1 cellular context compared by ENCODE assay signal in the genomic region with DNA sequence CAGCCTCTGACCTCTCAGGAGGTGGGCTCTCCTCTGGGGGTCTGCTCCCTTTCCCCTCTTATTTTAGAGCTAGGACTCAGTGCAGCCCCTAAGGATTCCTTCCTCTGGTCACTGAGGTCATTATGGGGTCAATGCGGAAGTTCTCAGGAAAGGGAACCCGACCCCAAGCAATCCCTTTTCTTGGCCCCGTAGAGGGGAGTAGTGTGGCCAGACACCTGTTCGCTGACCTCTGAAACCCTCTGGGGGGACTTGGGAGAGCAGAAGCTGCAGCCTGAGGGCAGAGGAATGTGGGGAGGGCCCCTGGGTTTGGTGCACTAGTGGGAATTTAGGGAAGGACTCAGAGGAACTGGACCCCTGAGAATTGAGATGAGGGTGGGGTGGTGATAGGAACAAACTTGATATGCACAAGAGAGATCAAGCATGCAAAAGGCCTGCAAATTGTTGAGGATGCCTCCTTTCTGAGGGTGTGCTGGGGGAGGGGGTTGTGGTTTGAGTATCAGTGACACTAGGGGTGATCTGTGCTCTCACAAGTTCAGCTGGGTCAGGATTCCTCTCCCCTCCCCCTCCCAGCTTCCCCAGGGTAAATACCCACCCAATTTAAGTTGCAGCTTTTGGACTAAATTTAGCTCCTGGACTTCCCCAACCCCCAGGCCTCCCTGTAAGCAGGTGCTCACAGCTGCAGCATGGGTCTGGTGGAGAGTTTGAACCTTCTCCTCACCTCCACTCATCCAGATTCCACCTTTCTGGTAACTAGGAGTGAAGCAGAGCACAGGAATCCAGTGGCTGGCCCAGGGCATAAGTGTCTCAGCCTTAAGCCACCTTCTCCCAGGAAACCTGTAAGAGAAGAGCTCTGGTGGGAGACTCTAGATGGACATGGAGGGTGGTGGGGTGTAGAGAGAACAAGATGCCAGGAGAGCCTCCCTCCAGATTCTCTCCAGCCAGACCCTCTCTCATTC.
TF ChIP-seq lines count a peak whose summit lies in the region.

No MANE protein-coding gene starts in this region.

TF ChIP-seq in HEK293, 187 proteins besides CTCF, POLR2A, EP300 and RAD21:
- TF ChIP-seq, protein P1, sequence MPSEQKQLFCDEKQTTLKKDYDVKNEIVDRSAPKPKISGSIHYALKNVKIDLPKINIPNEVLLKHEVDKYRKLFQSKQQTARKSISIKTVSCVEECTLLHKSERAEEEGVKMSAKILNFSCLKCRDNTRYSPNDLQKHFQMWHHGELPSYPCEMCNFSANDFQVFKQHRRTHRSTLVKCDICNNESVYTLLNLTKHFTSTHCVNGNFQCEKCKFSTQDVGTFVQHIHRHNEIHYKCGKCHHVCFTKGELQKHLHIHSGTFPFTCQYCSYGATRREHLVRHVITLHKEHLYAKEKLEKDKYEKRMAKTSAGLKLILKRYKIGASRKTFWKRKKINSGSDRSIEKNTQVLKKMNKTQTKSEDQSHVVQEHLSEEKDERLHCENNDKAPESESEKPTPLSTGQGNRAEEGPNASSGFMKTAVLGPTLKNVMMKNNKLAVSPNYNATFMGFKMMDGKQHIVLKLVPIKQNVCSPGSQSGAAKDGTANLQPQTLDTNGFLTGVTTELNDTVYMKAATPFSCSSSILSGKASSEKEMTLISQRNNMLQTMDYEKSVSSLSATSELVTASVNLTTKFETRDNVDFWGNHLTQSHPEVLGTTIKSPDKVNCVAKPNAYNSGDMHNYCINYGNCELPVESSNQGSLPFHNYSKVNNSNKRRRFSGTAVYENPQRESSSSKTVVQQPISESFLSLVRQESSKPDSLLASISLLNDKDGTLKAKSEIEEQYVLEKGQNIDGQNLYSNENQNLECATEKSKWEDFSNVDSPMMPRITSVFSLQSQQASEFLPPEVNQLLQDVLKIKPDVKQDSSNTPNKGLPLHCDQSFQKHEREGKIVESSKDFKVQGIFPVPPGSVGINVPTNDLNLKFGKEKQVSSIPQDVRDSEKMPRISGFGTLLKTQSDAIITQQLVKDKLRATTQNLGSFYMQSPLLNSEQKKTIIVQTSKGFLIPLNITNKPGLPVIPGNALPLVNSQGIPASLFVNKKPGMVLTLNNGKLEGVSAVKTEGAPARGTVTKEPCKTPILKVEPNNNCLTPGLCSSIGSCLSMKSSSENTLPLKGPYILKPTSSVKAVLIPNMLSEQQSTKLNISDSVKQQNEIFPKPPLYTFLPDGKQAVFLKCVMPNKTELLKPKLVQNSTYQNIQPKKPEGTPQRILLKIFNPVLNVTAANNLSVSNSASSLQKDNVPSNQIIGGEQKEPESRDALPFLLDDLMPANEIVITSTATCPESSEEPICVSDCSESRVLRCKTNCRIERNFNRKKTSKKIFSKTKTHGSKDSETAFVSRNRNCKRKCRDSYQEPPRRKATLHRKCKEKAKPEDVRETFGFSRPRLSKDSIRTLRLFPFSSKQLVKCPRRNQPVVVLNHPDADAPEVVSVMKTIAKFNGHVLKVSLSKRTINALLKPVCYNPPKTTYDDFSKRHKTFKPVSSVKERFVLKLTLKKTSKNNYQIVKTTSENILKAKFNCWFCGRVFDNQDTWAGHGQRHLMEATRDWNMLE (tag by site-specific recombination; conservative IDR thresholded peaks at IDR 0.05; ENCODE audit: low read depth) = peak; percentile 39; the same call in 1 of the 2 replicates
- TF ChIP-seq HOXC10 (CRISPR knock-in tag; IDR thresholded peaks at IDR 0.05) (no peak), GFI1B (tag by site-specific recombination; IDR thresholded peaks at IDR 0.05) (no peak), BCL11B (tag by site-specific recombination; IDR thresholded peaks at IDR 0.05; ENCODE audit: low read depth) (0 out of 2 replicates have a peak, but pooled peaks have one; percentile 17), ZNF514 (tag by site-specific recombination; IDR thresholded peaks at IDR 0.05) (no peak), ZNF19 (tag by site-specific recombination; IDR thresholded peaks at IDR 0.05; ENCODE audit: low read depth) (no peak), FEZF1 (tag by site-specific recombination; IDR thresholded peaks at IDR 0.05) (peak; percentile 5; the same call in 1 of the 2 replicates), EGR2 (tag by site-specific recombination; IDR thresholded peaks at IDR 0.05; ENCODE audit: low read depth) (no peak), SETDB1 (IDR thresholded peaks at IDR 0.05; ENCODE audit: insufficient read length, low read length) (no peak), ZNF138 (tag by site-specific recombination; IDR thresholded peaks at IDR 0.05; ENCODE audit: borderline replicate concordance) (no peak), SCRT1 (tag by site-specific recombination; IDR thresholded peaks at IDR 0.05; ENCODE audit: borderline replicate concordance) (0 out of 2 replicates have a peak, but pooled peaks have one; percentile 42), KLF8 (tag by site-specific recombination; IDR thresholded peaks at IDR 0.05) (0 out of 2 replicates have a peak, but pooled peaks have one; percentile 10), PRDM1 (tag by site-specific recombination; IDR thresholded peaks at IDR 0.05) (peak; percentile 42; the same call in 1 of the 2 replicates), TCF7L2 (IDR thresholded peaks at IDR 0.05; ENCODE audit: borderline replicate concordance, low read depth, low read length) (no peak), MZF1 (tag by site-specific recombination; IDR thresholded peaks at IDR 0.05; ENCODE audit: borderline replicate concordance) (no peak), SCRT2 (tag by site-specific recombination; IDR thresholded peaks at IDR 0.05) (peak; percentile 53; the same call in 1 of the 2 replicates)
- TF ChIP-seq, protein P2, sequence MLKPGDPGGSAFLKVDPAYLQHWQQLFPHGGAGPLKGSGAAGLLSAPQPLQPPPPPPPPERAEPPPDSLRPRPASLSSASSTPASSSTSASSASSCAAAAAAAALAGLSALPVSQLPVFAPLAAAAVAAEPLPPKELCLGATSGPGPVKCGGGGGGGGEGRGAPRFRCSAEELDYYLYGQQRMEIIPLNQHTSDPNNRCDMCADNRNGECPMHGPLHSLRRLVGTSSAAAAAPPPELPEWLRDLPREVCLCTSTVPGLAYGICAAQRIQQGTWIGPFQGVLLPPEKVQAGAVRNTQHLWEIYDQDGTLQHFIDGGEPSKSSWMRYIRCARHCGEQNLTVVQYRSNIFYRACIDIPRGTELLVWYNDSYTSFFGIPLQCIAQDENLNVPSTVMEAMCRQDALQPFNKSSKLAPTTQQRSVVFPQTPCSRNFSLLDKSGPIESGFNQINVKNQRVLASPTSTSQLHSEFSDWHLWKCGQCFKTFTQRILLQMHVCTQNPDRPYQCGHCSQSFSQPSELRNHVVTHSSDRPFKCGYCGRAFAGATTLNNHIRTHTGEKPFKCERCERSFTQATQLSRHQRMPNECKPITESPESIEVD (tag by site-specific recombination; IDR thresholded peaks at IDR 0.05) = no peak
- TF ChIP-seq, protein P3, sequence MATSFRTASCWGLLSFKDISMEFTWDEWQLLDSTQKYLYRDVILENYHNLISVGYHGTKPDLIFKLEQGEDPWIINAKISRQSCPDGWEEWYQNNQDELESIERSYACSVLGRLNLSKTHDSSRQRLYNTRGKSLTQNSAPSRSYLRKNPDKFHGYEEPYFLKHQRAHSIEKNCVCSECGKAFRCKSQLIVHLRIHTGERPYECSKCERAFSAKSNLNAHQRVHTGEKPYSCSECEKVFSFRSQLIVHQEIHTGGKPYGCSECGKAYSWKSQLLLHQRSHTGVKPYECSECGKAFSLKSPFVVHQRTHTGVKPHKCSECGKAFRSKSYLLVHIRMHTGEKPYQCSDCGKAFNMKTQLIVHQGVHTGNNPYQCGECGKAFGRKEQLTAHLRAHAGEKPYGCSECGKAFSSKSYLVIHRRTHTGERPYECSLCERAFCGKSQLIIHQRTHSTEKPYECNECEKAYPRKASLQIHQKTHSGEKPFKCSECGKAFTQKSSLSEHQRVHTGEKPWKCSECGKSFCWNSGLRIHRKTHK (tag by site-specific recombination; IDR thresholded peaks at IDR 0.05) = no peak
- TF ChIP-seq, protein P4, sequence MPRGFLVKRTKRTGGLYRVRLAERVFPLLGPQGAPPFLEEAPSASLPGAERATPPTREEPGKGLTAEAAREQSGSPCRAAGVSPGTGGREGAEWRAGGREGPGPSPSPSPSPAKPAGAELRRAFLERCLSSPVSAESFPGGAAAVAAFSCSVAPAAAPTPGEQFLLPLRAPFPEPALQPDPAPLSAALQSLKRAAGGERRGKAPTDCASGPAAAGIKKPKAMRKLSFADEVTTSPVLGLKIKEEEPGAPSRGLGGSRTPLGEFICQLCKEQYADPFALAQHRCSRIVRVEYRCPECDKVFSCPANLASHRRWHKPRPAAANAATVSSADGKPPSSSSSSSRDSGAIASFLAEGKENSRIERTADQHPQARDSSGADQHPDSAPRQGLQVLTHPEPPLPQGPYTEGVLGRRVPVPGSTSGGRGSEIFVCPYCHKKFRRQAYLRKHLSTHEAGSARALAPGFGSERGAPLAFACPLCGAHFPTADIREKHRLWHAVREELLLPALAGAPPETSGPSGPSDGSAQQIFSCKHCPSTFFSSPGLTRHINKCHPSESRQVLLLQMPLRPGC (tag by site-specific recombination; IDR thresholded peaks at IDR 0.05) = no peak
- TF ChIP-seq, protein P5, sequence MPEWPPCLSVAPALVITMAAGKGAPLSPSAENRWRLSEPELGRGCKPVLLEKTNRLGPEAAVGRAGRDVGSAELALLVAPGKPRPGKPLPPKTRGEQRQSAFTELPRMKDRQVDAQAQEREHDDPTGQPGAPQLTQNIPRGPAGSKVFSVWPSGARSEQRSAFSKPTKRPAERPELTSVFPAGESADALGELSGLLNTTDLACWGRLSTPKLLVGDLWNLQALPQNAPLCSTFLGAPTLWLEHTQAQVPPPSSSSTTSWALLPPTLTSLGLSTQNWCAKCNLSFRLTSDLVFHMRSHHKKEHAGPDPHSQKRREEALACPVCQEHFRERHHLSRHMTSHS (tag by site-specific recombination; IDR thresholded peaks at IDR 0.05) = no peak
